9 cellular contexts compared by ENCODE assay signal in the genomic region with DNA sequence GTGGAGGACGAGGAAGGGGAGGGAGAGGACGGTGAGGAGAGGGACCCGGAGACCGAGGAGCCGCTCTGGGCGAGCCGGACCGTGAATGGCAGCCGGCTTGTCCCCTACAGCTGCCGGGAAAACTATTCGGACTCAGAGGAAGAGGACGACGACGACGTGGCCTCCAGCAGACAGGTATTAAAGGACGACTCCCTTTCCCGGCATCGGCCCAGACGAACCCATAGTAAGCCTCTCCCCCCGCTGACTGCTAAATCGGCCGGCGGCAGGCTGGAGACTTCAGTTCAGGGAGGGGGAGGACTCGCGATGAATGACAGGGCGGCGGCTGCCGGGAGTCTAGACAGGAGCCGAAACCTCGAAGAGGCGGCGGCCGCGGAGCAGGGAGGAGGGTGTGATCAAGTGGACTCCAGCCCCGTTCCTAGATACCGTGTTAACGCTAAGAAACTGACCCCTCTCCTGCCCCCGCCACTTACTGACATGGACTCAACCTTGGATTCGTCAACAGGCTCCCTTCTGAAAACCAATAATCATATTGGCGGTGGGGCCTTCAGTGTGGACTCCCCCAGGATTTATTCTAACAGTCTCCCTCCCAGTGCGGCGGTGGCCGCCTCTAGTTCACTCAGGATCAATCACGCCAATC. TPM values are rescaled to one million over a fixed set of nuclear protein-coding genes. Genes with fewer than 3 reads are reported as not detected.
DNase-seq lines count a peak whose midpoint lies in the region; ATAC-seq, FAIRE-seq and TF ChIP-seq lines count a peak whose summit lies in the region.
"Had no signal": no experiment of that assay in that cellular context is flagged by ENCODE, and none has a peak within 500 bp of the region (broad histone marks: within the 10 kb centered on the region; RNA-seq: fewer than 3 reads in every experiment).

No MANE protein-coding gene starts in this region.

- FAIRE-seq in RCC 7860 (lab: Jason Lieb, UNC): no peak

- peak overlapping the region; percentile 92 for H3K27ac ChIP-seq in C4-2B
- peak overlapping the region; percentile 90 to 97 for H3K27ac ChIP-seq in thoracic aorta

- H3K4me1 ChIP-seq in thoracic aorta (ENCODE audit: control insufficient read depth in 1 of 2, low read depth in 2 of 2): peaks cover 40 to 51% of the 10 kb centered on the region in 2 donors

- peak; percentile 58 for ATAC-seq in GM19324 (IDR thresholded peaks at IDR 0.05; ENCODE audit: low FRiP score, unreplicated experiment)
- ATAC-seq in HG03457 (IDR thresholded peaks at IDR 0.05; ENCODE audit: unreplicated experiment): peak; percentile 33
- ATAC-seq in omental fat pad (ENCODE audit: low FRiP score): peak; percentile 49
- ATAC-seq in thoracic aorta (ENCODE audit: insufficient number of reproducible peaks, low FRiP score, low read depth): peak; percentile 23

- no peak for TF ChIP-seq CTCF in C4-2B (conservative IDR thresholded peaks at IDR 0.05)
- TF ChIP-seq CTCF in omental fat pad (IDR thresholded peaks at IDR 0.05): no peak
- no peak for TF ChIP-seq CTCF in thoracic aorta (IDR thresholded peaks at IDR 0.05)

- H3K27me3 ChIP-seq in thoracic aorta (replicated peaks; ENCODE audit: insufficient read depth): no peaks in the 10 kb centered on the region

- H3K36me3 ChIP-seq in thoracic aorta: no peaks in the 10 kb centered on the region

- H3K4me3 ChIP-seq in thoracic aorta: peak overlapping the region; percentile 83

- DNase-seq in RCC 7860 (ENCODE audit: low spot score) (peak; percentile 40), activated gamma-delta T cell treated with Interleukin-2 at 50 U/mL for 16 hours (peak; percentile 48), germinal center (ENCODE audit: low spot score) (peak; percentile 54), omental fat pad (ENCODE audit: low spot score) (peak; percentile 38), thoracic aorta (ENCODE audit: low spot score) (peak; percentile 20)

- no peaks in the 10 kb centered on the region for H3K9me3 ChIP-seq in thoracic aorta

RNA-seq across cellular contexts. Expression of a gene that starts 1.0 kb away (rescaled TPM):
- total RNA-seq in omental fat pad (10 to 100 TPM; 27.4 to 61.0 (median 34.8) TPM), thoracic aorta (10 to 100 TPM; 21.8 to 61.4 TPM)

RNA-seq across cellular contexts. Expression of a gene that starts 49.3 kb away (rescaled TPM):
- total RNA-seq in omental fat pad: 1 to 10 TPM in 2 of 4 donors, under 1 TPM in 1, not detected in 1; 0.95 to 3.5 (median 1.3) TPM
- not detected for total RNA-seq in thoracic aorta
- total RNA-seq: activated CD8-positive, alpha-beta memory T cell treated with anti-CD3 and anti-CD28 coated beads for 36 hours had no signal

Comparison
In these comparisons a context has a peak if more than half of its experiments do, and no peak if none do; other contexts are left out.
1. Peak in every context shown above with its lines: DNase-seq, ATAC-seq, H3K4me3 ChIP-seq and H3K27ac ChIP-seq.